ENCODE assay signal across 14 cellular contexts in genomic region chr7:41637051-41637450, GRCh38.
"Had no signal": no experiment of that assay in that cellular context is flagged by ENCODE, and none has a peak within 500 bp of the region (broad histone marks: within the 10 kb centered on the region; RNA-seq: fewer than 3 reads in every experiment).

No MANE protein-coding gene starts in this region.

- H3K4me1 ChIP-seq: right atrium auricular region, stomach, tibial artery, vagina had no signal

- H3K4me3 ChIP-seq: lung, right atrium auricular region, stomach, tibial artery, vagina had no signal

- H3K36me3 ChIP-seq: right atrium auricular region, stomach, tibial artery, vagina had no signal

- H3K27ac ChIP-seq: right atrium auricular region, stomach, tibial artery, vagina had no signal

- DNase-seq: activated CD4-positive, alpha-beta T cell treated with anti-CD3 and anti-CD28 coated beads, Interleukin-2, amount 10 ng/mL, durations not matched to agents 7 days and 5 days; activated CD4-positive, CD25-positive, alpha-beta regulatory T cell; activated T-cell treated with anti-CD3 and anti-CD28 coated beads for 4 hours; amniotic stem cell; immature natural killer cell; left cardiac atrium; naive B cell; small intestine; stomach; tibial artery had no signal

- ATAC-seq: activated naive CD4-positive, alpha-beta T cell treated with anti-CD3 and anti-CD28 coated beads, Interleukin-2, amount 50 U/mL, for 72 hours; left cardiac atrium had no signal

- H3K9me3 ChIP-seq: right atrium auricular region, tibial artery, vagina had no signal

- H3K27me3 ChIP-seq: right atrium auricular region, stomach, tibial artery, vagina had no signal
